ENCODE assay signal across 1 cellular context in the genomic region with DNA sequence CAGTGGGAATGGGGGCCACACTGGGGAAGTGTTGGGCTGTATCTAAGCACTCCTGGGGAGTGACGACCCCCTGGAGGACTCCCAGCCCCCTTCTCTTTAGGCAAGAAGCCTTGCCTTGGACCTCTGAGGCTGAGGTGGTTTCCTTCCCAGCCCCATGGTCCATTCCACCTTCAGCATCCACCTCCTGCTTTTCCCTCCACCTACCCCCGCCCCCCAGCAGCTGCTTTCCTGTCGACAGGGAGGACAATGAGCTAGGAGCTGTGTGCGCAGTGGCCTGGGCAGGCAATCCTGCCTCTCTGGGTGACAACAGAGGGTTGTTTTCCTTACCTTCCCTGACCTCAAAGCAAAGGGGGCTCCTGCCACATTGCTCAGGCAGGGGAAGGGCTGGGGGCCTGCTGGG.
TF ChIP-seq lines count a peak whose summit lies in the region.

No MANE protein-coding gene starts in this region.

TF ChIP-seq in HepG2, 621 proteins besides CTCF, POLR2A, EP300 and RAD21 (continued from another document):
- TF ChIP-seq, protein P1, sequence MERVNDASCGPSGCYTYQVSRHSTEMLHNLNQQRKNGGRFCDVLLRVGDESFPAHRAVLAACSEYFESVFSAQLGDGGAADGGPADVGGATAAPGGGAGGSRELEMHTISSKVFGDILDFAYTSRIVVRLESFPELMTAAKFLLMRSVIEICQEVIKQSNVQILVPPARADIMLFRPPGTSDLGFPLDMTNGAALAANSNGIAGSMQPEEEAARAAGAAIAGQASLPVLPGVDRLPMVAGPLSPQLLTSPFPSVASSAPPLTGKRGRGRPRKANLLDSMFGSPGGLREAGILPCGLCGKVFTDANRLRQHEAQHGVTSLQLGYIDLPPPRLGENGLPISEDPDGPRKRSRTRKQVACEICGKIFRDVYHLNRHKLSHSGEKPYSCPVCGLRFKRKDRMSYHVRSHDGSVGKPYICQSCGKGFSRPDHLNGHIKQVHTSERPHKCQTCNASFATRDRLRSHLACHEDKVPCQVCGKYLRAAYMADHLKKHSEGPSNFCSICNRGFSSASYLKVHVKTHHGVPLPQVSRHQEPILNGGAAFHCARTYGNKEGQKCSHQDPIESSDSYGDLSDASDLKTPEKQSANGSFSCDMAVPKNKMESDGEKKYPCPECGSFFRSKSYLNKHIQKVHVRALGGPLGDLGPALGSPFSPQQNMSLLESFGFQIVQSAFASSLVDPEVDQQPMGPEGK (CRISPR knock-in tag; IDR thresholded peaks at IDR 0.05): no peak
- TF ChIP-seq, protein P2, sequence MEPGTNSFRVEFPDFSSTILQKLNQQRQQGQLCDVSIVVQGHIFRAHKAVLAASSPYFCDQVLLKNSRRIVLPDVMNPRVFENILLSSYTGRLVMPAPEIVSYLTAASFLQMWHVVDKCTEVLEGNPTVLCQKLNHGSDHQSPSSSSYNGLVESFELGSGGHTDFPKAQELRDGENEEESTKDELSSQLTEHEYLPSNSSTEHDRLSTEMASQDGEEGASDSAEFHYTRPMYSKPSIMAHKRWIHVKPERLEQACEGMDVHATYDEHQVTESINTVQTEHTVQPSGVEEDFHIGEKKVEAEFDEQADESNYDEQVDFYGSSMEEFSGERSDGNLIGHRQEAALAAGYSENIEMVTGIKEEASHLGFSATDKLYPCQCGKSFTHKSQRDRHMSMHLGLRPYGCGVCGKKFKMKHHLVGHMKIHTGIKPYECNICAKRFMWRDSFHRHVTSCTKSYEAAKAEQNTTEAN (CRISPR knock-in tag; conservative IDR thresholded peaks at IDR 0.05): no peak
- TF ChIP-seq SMARCC2 (IDR thresholded peaks at IDR 0.05) (no peak), ZNF263 (CRISPR knock-in tag; IDR thresholded peaks at IDR 0.05) (0 out of 2 replicates have a peak, but pooled peaks have one; percentile 16)
- TF ChIP-seq, protein P3, sequence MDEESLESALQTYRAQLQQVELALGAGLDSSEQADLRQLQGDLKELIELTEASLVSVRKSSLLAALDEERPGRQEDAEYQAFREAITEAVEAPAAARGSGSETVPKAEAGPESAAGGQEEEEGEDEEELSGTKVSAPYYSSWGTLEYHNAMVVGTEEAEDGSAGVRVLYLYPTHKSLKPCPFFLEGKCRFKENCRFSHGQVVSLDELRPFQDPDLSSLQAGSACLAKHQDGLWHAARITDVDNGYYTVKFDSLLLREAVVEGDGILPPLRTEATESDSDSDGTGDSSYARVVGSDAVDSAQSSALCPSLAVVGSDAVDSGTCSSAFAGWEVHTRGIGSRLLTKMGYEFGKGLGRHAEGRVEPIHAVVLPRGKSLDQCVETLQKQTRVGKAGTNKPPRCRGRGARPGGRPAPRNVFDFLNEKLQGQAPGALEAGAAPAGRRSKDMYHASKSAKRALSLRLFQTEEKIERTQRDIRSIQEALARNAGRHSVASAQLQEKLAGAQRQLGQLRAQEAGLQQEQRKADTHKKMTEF (CRISPR knock-in tag; IDR thresholded peaks at IDR 0.05): no peak
